ENCODE assay signal across 6 cellular contexts in the genomic region with DNA sequence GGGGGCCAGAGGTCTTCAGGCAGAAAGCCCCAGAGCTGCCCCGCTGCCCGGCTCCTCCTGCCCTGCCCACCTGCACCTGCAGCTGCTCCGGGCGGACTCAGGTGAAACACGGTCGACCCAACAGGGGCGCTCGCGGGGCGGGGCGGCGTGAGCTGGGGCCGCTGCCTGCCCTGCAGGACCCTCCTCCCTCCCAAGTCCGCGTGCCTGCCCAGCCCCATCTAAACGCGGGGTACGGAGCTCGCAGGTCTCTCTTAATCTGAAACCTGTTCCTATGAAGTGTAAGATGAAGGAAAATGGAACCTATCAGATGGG. TPM values are rescaled to one million over a fixed set of nuclear protein-coding genes. Genes with fewer than 3 reads are reported as not detected.
A peak's percentile ranks its signal among the peaks of the same experiment; 100 is the strongest.
DNase-seq lines count a peak whose midpoint lies in the region; ATAC-seq and TF ChIP-seq lines count a peak whose summit lies in the region.

No MANE protein-coding gene starts in this region.

- ATAC-seq in activated naive CD4-positive, alpha-beta T cell treated with anti-CD3 and anti-CD28 coated beads, Interleukin-2, amount 50 U/mL, for 72 hours: no peak

- H3K4me3 Mint-ChIP-seq in HFFc6 (peak overlapping the region; percentile 77), osteocyte (ENCODE audit: unreplicated experiment) (peak overlapping the region; percentile 68)

- DNase-seq in HFFc6 (no peak), osteocyte (ENCODE audit: extremely low spot score, unreplicated experiment) (no peak), OCI-M2 (lab: John Stamatoyannopoulos, UW; ENCODE audit: unreplicated experiment) (no peak), NCI-H526 treated with DMSO at 0.1 percent for 48 hours (lab: John Stamatoyannopoulos, UW) (no peak), NCI-H128 (lab: John Stamatoyannopoulos, UW; ENCODE audit: unreplicated experiment) (no peak)
- no peak for DNase-seq in activated naive CD4-positive, alpha-beta T cell treated with anti-CD3 and anti-CD28 coated beads, Interleukin-2, amount 50 U/mL, for 72 hours (ENCODE audit: low spot score in 2 of 2)

- no peak for TF ChIP-seq CTCF in HFFc6 (IDR thresholded peaks at IDR 0.05)
- no peak for TF ChIP-seq CTCF in osteocyte (IDR thresholded peaks at IDR 0.05)

- peak overlapping the region; percentile 77 for H3K27ac Mint-ChIP-seq in HFFc6
- H3K27ac Mint-ChIP-seq in activated naive CD4-positive, alpha-beta T cell treated with anti-CD3 and anti-CD28 coated beads, Interleukin-2, amount 50 U/mL, for 72 hours: peak overlapping the region; percentile 72 to 91
- peak overlapping the region; percentile 62 for H3K27ac Mint-ChIP-seq in osteocyte (ENCODE audit: unreplicated experiment)

- H3K27me3 Mint-ChIP-seq in HFFc6 (ENCODE audit: insufficient read depth) (peaks cover 4% of the 10 kb centered on the region; the same call in 1 of the 2 replicates), osteocyte (ENCODE audit: unreplicated experiment) (no peaks in the 10 kb centered on the region)

- peaks cover 15% of the 10 kb centered on the region for H3K4me1 Mint-ChIP-seq in HFFc6 (ENCODE audit: low read depth)
- H3K4me1 Mint-ChIP-seq in osteocyte (ENCODE audit: unreplicated experiment): peaks cover 20% of the 10 kb centered on the region

- no peaks in the 10 kb centered on the region for H3K9me3 Mint-ChIP-seq in HFFc6
- H3K9me3 Mint-ChIP-seq in activated naive CD4-positive, alpha-beta T cell treated with anti-CD3 and anti-CD28 coated beads, Interleukin-2, amount 50 U/mL, for 72 hours: no peaks in the 10 kb centered on the region
- H3K9me3 Mint-ChIP-seq in osteocyte (ENCODE audit: unreplicated experiment): no peaks in the 10 kb centered on the region

- H3K36me3 Mint-ChIP-seq in HFFc6 (ENCODE audit: low read depth) (no peaks in the 10 kb centered on the region), osteocyte (ENCODE audit: unreplicated experiment) (peaks cover 12% of the 10 kb centered on the region)
- H3K36me3 Mint-ChIP-seq in activated naive CD4-positive, alpha-beta T cell treated with anti-CD3 and anti-CD28 coated beads, Interleukin-2, amount 50 U/mL, for 72 hours: peaks cover 4 to 12% of the 10 kb centered on the region in 2 donors

RNA-seq across cellular contexts. Expression of a gene that starts 28.1 kb away (rescaled TPM):
- 10 to 100 TPM; 46.8 to 68.1 (median 52.6) TPM for total RNA-seq in HFFc6 (2021; fragmentation: NEBNext Ultra II Directional; extraction: Animal tissue kit (Norgen Biotek cat#: 25700))
- total RNA-seq in activated naive CD4-positive, alpha-beta T cell treated with anti-CD3 and anti-CD28 coated beads, Interleukin-2, amount 50 U/mL, for 72 hours: 10 to 100 TPM; 21.7 to 25.4 TPM
- total RNA-seq in osteocyte: 92.4 and 94.3 TPM in 2 replicates

RNA-seq across cellular contexts. Expression of a gene that starts 28.1 kb away (rescaled TPM):
- 10 to 100 TPM; 73.7 to 84.6 (median 78.1) TPM for total RNA-seq in HFFc6 (2021; fragmentation: NEBNext Ultra II Directional; extraction: Animal tissue kit (Norgen Biotek cat#: 25700))
- total RNA-seq in activated naive CD4-positive, alpha-beta T cell treated with anti-CD3 and anti-CD28 coated beads, Interleukin-2, amount 50 U/mL, for 72 hours: 10 to 100 TPM; 34.4 to 50.8 TPM
- total RNA-seq in osteocyte: 58.0 and 59.2 TPM in 2 replicates

RNA-seq across cellular contexts. Expression of a gene that starts 34.7 kb away (rescaled TPM):
- total RNA-seq in HFFc6 (2021; fragmentation: NEBNext Ultra II Directional; extraction: Animal tissue kit (Norgen Biotek cat#: 25700)): 10 to 100 TPM; 15.0 to 22.6 (median 16.5) TPM
- 10 to 100 TPM; 38.0 to 72.1 TPM for total RNA-seq in activated naive CD4-positive, alpha-beta T cell treated with anti-CD3 and anti-CD28 coated beads, Interleukin-2, amount 50 U/mL, for 72 hours
- 28.4 and 34.4 TPM in 2 replicates for total RNA-seq in osteocyte

RNA-seq across cellular contexts. Expression of a gene that starts 40.7 kb away (rescaled TPM):
- total RNA-seq in HFFc6 (2021; fragmentation: NEBNext Ultra II Directional; extraction: Animal tissue kit (Norgen Biotek cat#: 25700)): 10 to 100 TPM; 11.0 to 16.7 (median 13.3) TPM
- 10 to 100 TPM; 12.4 to 15.2 TPM for total RNA-seq in activated naive CD4-positive, alpha-beta T cell treated with anti-CD3 and anti-CD28 coated beads, Interleukin-2, amount 50 U/mL, for 72 hours
- 9.7 and 10.1 TPM in 2 replicates for total RNA-seq in osteocyte

RNA-seq across cellular contexts. Expression of a gene that starts 46.4 kb away (rescaled TPM):
- under 1 TPM; 0.11 to 0.28 (median 0.16) TPM for total RNA-seq in HFFc6 (2021; fragmentation: NEBNext Ultra II Directional; extraction: Animal tissue kit (Norgen Biotek cat#: 25700))
- total RNA-seq in activated naive CD4-positive, alpha-beta T cell treated with anti-CD3 and anti-CD28 coated beads, Interleukin-2, amount 50 U/mL, for 72 hours: 1 to 10 TPM in 1 of 2 donors, under 1 TPM in 1; 0.34 to 1.9 TPM
- 0.42 and 0.48 TPM in 2 replicates for total RNA-seq in osteocyte
